ENCODE assay signal across 8 cellular contexts in the genomic region with DNA sequence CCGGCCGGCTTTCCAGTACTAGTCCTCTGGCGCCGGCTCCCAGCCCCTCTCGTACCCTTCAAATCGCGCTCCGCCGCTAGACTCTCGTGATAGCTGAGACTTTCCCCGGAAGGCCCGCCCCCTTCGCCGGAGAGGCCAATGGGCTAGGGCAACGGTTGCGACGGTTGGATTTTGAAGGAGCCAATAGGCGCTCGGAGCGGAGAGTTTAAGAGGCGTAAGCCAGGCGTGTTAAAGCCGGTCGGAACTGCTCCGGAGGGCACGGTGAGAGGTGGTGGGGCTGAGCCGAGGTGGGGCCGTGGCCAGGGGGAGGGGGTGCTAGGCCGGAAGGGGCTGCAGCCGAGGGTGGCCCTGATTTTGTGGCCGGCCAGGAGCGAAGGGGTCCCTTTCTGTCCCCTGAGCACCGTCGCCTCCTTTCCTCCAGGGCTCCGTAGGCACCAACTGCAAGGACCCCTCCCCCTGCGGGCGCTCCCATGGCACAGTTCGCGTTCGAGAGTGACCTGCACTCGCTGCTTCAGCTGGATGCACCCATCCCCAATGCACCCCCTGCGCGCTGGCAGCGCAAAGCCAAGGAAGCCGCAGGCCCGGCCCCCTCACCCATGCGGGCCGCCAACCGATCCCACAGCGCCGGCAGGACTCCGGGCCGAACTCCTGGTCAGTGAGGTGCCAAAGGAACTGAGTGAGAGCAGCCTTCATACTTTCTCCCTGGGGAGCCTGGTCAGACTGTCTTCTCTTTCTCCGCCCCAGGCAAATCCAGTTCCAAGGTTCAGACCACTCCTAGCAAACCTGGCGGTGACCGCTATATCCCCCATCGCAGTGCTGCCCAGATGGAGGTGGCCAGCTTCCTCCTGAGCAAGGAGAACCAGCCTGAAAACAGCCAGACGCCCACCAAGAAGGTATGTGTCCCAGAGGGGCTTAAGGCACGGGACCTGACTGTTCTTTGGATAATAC. TPM values are rescaled to one million over a fixed set of nuclear protein-coding genes. Genes with fewer than 3 reads are reported as not detected.
A peak's percentile ranks its signal among the peaks of the same experiment; 100 is the strongest.
DNase-seq lines count a peak whose midpoint lies in the region; ATAC-seq, FAIRE-seq and TF ChIP-seq lines count a peak whose summit lies in the region.

A gene (plus strand): TSS at position 236 of the 948 bp plus-strand sequence. CDS start 235 bp downstream, at position 471.

- peak; percentile 92 for DNase-seq in AG10803 (ENCODE audit: low read depth)
- DNase-seq in NCI-H460 (ENCODE audit: extremely low read depth, low read depth), result peak; percentile 96
- peak; percentile 98 for DNase-seq in activated CD4-positive, CD25-positive, alpha-beta regulatory T cell treated with anti-CD3 and anti-CD28 coated beads, Interleukin-2, amount 50 U/mL, for 72 hours
- DNase-seq in cerebellar nuclear complex (lab: John Stamatoyannopoulos, UW), result peak; percentile 62 to 85
- peak; percentile 81 for DNase-seq in keratinocyte (ENCODE audit: low read depth, low spot score)
- peak; percentile 92 to 98 for DNase-seq in stimulated activated CD4-positive, alpha-beta T cell treated with anti-CD3 and anti-CD28 coated beads, Interleukin-15, amount 100 ng/mL, for 1 hour (ENCODE audit: low read depth in 1 of 2, low spot score in 1 of 2)

- H3K9me3 ChIP-seq in keratinocyte (ENCODE audit: control insufficient read depth, low read depth, low read length), result no peaks in the 10 kb centered on the region

- H2AFZ ChIP-seq in keratinocyte (ENCODE audit: control insufficient read depth, low read length), result peak within 1 kb of the TSS; percentile 85

- peaks cover 26% of the 10 kb centered on the region for H3K4me1 ChIP-seq in keratinocyte (ENCODE audit: control insufficient read depth, extremely low read depth, insufficient read depth, low read length)

- no peaks in the 10 kb centered on the region for H3K9me1 ChIP-seq in keratinocyte (ENCODE audit: control insufficient read depth, extremely low read depth, insufficient read depth, low read length)

- ATAC-seq in GM19043 (IDR thresholded peaks at IDR 0.05; ENCODE audit: low read depth, unreplicated experiment), result peak; percentile 95
- ATAC-seq in HG03378 (IDR thresholded peaks at IDR 0.05; ENCODE audit: unreplicated experiment), result peak; percentile 90

- no peaks in the 10 kb centered on the region for H3K27me3 ChIP-seq in keratinocyte (ENCODE audit: control insufficient read depth, extremely low read depth, insufficient read depth, low read length)

- H3K4me3 ChIP-seq in AG10803 (ENCODE audit: low read length), result peak within 1 kb of the TSS; percentile 79
- H3K4me3 ChIP-seq in keratinocyte (ENCODE audit: control insufficient read depth in 2 of 3, extremely low read depth in 1 of 3, insufficient read depth in 2 of 3, low read depth in 1 of 3, low read length in 3 of 3), result peak within 1 kb of the TSS; percentile 55 to 96 (median 94)

- H3K27ac ChIP-seq in keratinocyte (ENCODE audit: control insufficient read depth, insufficient read depth, low read length), result peak within 1 kb of the TSS; percentile 97

- TF ChIP-seq CTCF in AG10803 (conservative IDR thresholded peaks at IDR 0.05; ENCODE audit: low read length), result no peak
- TF ChIP-seq CTCF in keratinocyte (optimal IDR thresholded peaks at IDR 0.05 in 1 of 3, IDR thresholded peaks at IDR 0.05 in 1 of 3, conservative IDR thresholded peaks at IDR 0.05 in 1 of 3; ENCODE audit: extremely low read depth in 1 of 3, insufficient read depth in 2 of 3, low read length in 3 of 3), result no peak

- H3K9ac ChIP-seq in keratinocyte (ENCODE audit: control insufficient read depth, extremely low read depth, insufficient read depth, low read length), result peak within 1 kb of the TSS; percentile 96

- peak within 1 kb of the TSS; percentile 96 for H3K4me2 ChIP-seq in keratinocyte (ENCODE audit: control insufficient read depth, extremely low read depth, insufficient read depth, low read depth, low read length)

- H3K79me2 ChIP-seq in keratinocyte (ENCODE audit: control insufficient read depth, insufficient read depth, low read length), result peaks cover 45% of the 10 kb centered on the region

- dilution Hi-C loops in keratinocyte (cut with MboI; ENCODE audit: extremely low pct_ligation_motif_present, low sequenced_read_pairs), result no loop called here

- H3K36me3 ChIP-seq in keratinocyte (ENCODE audit: control insufficient read depth in 2 of 2, extremely low read depth in 1 of 2, insufficient read depth in 2 of 2, low read length in 2 of 2), result peaks cover 10 to 22% of the 10 kb centered on the region in 2 experiments

- peak; percentile 61 for FAIRE-seq in keratinocyte (lab: Jason Lieb, UNC)

- H4K20me1 ChIP-seq in keratinocyte (ENCODE audit: control insufficient read depth, extremely low read depth, insufficient read depth, low read length), result no peaks in the 10 kb centered on the region

RNA-seq across cellular contexts. Expression of the gene that starts here (rescaled TPM):
- 81.9 and 84.7 TPM in 2 replicates for total RNA-seq in NCI-H460 (2014; rRNA removed; shearing (Covaris generic))
- polyA plus RNA-seq in NCI-H460 (2014; cell fraction: nucleus; rRNA removed), result 116 TPM in 2 replicates
- polyA plus RNA-seq in keratinocyte, result 13.6 to 102 TPM (median 84.2 TPM) in 3 replicates
- 0.67 TPM for polyA plus RNA-seq in keratinocyte (2011; ENCODE audit: low read depth)
- 28.1 and 35.5 TPM in 2 replicates for polyA plus RNA-seq in keratinocyte (2011; cell fraction: cytosol; rRNA removed)
- polyA plus RNA-seq in keratinocyte (2011; cell fraction: nucleus; rRNA removed), result 16.0 and 25.4 TPM in 2 replicates
- 1.7 and 97.6 TPM in 2 replicates for polyA plus RNA-seq in keratinocyte (2012; ENCODE audit: low replicate concordance)
- 19.5 to 267 TPM (median 125 TPM) in 3 replicates for polyA minus RNA-seq in keratinocyte
- 29.9 TPM for polyA minus RNA-seq in keratinocyte (2011; cell fraction: cytosol; rRNA and poly(A)+ RNA removed)
- polyA minus RNA-seq in keratinocyte (2011; cell fraction: nucleus; rRNA and poly(A)+ RNA removed), result 6.6 and 9.9 TPM in 2 replicates

Comparison
In these comparisons a context has a peak if more than half of its experiments do, and no peak if none do; other contexts are left out.
1. Peak in every context shown above with its lines: DNase-seq, ATAC-seq, H3K4me3 ChIP-seq and H3K27ac ChIP-seq.